In genomic region chr9:38026021-38026809, GRCh38 we compare ENCODE assay signal across 1 cellular context.
A peak's percentile ranks its signal among the peaks of the same experiment; 100 is the strongest.
TF ChIP-seq lines count a peak whose summit lies in the region.

No MANE protein-coding gene starts in this region.

TF ChIP-seq in K562, 482 proteins besides CTCF, POLR2A, EP300 and RAD21 (continued from another document):
- no peak for TF ChIP-seq ZNF41 (CRISPR knock-in tag; conservative IDR thresholded peaks at IDR 0.05)
- TF ChIP-seq, protein P1, sequence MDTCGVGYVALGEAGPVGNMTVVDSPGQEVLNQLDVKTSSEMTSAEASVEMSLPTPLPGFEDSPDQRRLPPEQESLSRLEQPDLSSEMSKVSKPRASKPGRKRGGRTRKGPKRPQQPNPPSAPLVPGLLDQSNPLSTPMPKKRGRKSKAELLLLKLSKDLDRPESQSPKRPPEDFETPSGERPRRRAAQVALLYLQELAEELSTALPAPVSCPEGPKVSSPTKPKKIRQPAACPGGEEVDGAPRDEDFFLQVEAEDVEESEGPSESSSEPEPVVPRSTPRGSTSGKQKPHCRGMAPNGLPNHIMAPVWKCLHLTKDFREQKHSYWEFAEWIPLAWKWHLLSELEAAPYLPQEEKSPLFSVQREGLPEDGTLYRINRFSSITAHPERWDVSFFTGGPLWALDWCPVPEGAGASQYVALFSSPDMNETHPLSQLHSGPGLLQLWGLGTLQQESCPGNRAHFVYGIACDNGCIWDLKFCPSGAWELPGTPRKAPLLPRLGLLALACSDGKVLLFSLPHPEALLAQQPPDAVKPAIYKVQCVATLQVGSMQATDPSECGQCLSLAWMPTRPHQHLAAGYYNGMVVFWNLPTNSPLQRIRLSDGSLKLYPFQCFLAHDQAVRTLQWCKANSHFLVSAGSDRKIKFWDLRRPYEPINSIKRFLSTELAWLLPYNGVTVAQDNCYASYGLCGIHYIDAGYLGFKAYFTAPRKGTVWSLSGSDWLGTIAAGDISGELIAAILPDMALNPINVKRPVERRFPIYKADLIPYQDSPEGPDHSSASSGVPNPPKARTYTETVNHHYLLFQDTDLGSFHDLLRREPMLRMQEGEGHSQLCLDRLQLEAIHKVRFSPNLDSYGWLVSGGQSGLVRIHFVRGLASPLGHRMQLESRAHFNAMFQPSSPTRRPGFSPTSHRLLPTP (IDR thresholded peaks at IDR 0.05; ENCODE audit: borderline replicate concordance, extremely low read depth, insufficient read length) = no peak
- TF ChIP-seq, protein P2, sequence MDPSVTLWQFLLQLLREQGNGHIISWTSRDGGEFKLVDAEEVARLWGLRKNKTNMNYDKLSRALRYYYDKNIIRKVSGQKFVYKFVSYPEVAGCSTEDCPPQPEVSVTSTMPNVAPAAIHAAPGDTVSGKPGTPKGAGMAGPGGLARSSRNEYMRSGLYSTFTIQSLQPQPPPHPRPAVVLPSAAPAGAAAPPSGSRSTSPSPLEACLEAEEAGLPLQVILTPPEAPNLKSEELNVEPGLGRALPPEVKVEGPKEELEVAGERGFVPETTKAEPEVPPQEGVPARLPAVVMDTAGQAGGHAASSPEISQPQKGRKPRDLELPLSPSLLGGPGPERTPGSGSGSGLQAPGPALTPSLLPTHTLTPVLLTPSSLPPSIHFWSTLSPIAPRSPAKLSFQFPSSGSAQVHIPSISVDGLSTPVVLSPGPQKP (CRISPR knock-in tag; IDR thresholded peaks at IDR 0.05) = no peak
- TF ChIP-seq, protein P3, sequence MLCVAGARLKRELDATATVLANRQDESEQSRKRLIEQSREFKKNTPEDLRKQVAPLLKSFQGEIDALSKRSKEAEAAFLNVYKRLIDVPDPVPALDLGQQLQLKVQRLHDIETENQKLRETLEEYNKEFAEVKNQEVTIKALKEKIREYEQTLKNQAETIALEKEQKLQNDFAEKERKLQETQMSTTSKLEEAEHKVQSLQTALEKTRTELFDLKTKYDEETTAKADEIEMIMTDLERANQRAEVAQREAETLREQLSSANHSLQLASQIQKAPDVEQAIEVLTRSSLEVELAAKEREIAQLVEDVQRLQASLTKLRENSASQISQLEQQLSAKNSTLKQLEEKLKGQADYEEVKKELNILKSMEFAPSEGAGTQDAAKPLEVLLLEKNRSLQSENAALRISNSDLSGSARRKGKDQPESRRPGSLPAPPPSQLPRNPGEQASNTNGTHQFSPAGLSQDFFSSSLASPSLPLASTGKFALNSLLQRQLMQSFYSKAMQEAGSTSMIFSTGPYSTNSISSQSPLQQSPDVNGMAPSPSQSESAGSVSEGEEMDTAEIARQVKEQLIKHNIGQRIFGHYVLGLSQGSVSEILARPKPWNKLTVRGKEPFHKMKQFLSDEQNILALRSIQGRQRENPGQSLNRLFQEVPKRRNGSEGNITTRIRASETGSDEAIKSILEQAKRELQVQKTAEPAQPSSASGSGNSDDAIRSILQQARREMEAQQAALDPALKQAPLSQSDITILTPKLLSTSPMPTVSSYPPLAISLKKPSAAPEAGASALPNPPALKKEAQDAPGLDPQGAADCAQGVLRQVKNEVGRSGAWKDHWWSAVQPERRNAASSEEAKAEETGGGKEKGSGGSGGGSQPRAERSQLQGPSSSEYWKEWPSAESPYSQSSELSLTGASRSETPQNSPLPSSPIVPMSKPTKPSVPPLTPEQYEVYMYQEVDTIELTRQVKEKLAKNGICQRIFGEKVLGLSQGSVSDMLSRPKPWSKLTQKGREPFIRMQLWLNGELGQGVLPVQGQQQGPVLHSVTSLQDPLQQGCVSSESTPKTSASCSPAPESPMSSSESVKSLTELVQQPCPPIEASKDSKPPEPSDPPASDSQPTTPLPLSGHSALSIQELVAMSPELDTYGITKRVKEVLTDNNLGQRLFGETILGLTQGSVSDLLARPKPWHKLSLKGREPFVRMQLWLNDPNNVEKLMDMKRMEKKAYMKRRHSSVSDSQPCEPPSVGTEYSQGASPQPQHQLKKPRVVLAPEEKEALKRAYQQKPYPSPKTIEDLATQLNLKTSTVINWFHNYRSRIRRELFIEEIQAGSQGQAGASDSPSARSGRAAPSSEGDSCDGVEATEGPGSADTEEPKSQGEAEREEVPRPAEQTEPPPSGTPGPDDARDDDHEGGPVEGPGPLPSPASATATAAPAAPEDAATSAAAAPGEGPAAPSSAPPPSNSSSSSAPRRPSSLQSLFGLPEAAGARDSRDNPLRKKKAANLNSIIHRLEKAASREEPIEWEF (CRISPR knock-in tag; IDR thresholded peaks at IDR 0.05) = no peak
- TF ChIP-seq NR1H2 (CRISPR knock-in tag; IDR thresholded peaks at IDR 0.05) = no peak
- no peak for TF ChIP-seq FOXM1 (IDR thresholded peaks at IDR 0.05; ENCODE audit: low read depth)
- no peak for TF ChIP-seq FOXM1 (CRISPR knock-in tag; IDR thresholded peaks at IDR 0.05; ENCODE audit: low read depth)
- no peak for TF ChIP-seq BCLAF1 (IDR thresholded peaks at IDR 0.05; ENCODE audit: borderline replicate concordance in 1 of 2, control insufficient read depth in 1 of 2, low read depth in 2 of 2, low read length in 1 of 2)
- no peak for TF ChIP-seq EP400 (IDR thresholded peaks at IDR 0.05)
- no peak for TF ChIP-seq CBX1 (IDR thresholded peaks at IDR 0.05; ENCODE audit: low read depth)
- TF ChIP-seq E2F6 (IDR thresholded peaks at IDR 0.05; ENCODE audit: borderline replicate concordance in 1 of 2, extremely low read depth in 1 of 2, insufficient read depth in 1 of 2, insufficient read length in 1 of 2, low read depth in 1 of 2, low read length in 1 of 2, poor library complexity in 1 of 2, severe bottlenecking in 1 of 2) = peak in 1 of 2 experiments; percentile 49
- TF ChIP-seq, protein P4, sequence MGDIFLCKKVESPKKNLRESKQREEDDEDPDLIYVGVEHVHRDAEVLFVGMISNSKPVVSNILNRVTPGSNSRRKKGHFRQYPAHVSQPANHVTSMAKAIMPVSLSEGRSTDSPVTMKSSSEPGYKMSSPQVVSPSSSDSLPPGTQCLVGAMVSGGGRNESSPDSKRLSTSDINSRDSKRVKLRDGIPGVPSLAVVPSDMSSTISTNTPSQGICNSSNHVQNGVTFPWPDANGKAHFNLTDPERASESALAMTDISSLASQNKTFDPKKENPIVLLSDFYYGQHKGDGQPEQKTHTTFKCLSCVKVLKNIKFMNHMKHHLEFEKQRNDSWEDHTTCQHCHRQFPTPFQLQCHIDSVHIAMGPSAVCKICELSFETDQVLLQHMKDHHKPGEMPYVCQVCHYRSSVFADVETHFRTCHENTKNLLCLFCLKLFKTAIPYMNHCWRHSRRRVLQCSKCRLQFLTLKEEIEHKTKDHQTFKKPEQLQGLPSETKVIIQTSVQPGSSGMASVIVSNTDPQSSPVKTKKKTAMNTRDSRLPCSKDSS (IDR thresholded peaks at IDR 0.05; ENCODE audit: low read depth, partially characterized antibody) = no peak
- TF ChIP-seq, protein P5, sequence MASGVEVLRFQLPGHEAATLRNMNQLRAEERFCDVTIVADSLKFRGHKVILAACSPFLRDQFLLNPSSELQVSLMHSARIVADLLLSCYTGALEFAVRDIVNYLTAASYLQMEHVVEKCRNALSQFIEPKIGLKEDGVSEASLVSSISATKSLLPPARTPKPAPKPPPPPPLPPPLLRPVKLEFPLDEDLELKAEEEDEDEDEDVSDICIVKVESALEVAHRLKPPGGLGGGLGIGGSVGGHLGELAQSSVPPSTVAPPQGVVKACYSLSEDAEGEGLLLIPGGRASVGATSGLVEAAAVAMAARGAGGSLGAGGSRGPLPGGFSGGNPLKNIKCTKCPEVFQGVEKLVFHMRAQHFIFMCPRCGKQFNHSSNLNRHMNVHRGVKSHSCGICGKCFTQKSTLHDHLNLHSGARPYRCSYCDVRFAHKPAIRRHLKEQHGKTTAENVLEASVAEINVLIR (CRISPR knock-in tag; IDR thresholded peaks at IDR 0.05) = no peak
- no peak for TF ChIP-seq ZNF696 (CRISPR knock-in tag; conservative IDR thresholded peaks at IDR 0.05)
- no peak for TF ChIP-seq NR2C2 (CRISPR knock-in tag; IDR thresholded peaks at IDR 0.05)
- no peak for TF ChIP-seq NR2C2 (tag; IDR thresholded peaks at IDR 0.05)
- no peak for TF ChIP-seq HDAC8 (tag; IDR thresholded peaks at IDR 0.05)
- TF ChIP-seq FUS (optimal IDR thresholded peaks at IDR 0.05; ENCODE audit: low read depth, low read length) = no peak
- no peak for TF ChIP-seq HSF4 (CRISPR knock-in tag; IDR thresholded peaks at IDR 0.05; ENCODE audit: borderline replicate concordance)
- TF ChIP-seq, protein P6, sequence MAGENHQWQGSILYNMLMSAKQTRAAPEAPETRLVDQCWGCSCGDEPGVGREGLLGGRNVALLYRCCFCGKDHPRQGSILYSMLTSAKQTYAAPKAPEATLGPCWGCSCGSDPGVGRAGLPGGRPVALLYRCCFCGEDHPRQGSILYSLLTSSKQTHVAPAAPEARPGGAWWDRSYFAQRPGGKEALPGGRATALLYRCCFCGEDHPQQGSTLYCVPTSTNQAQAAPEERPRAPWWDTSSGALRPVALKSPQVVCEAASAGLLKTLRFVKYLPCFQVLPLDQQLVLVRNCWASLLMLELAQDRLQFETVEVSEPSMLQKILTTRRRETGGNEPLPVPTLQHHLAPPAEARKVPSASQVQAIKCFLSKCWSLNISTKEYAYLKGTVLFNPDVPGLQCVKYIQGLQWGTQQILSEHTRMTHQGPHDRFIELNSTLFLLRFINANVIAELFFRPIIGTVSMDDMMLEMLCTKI (IDR thresholded peaks at IDR 0.05; ENCODE audit: partially characterized antibody) = no peak
